23 cellular contexts compared by ENCODE assay signal in genomic region chrX:155052738-155053498, GRCh38. TPM values are rescaled to one million over a fixed set of nuclear protein-coding genes. Genes with fewer than 3 reads are reported as not detected.
DNase-seq lines count a peak whose midpoint lies in the region; ATAC-seq, FAIRE-seq and TF ChIP-seq lines count a peak whose summit lies in the region.
"Had no signal": no experiment of that assay in that cellular context is flagged by ENCODE, and none has a peak within 500 bp of the region (broad histone marks: within the 10 kb centered on the region; RNA-seq: fewer than 3 reads in every experiment).

No MANE protein-coding gene starts in this region.

- no peak for TF ChIP-seq RAD21 in liver (IDR thresholded peaks at IDR 0.05)
- TF ChIP-seq RAD21 in HepG2 (CRISPR knock-in tag; IDR thresholded peaks at IDR 0.05) = no peak

- no peaks in the 10 kb centered on the region for H3K9me3 Mint-ChIP-seq in WTC11
- H3K9me3 Mint-ChIP-seq: stimulated activated naive B cell treated with anti-CD40 and anti-IgM and Interleukin-4, amounts not matched to agents 10 μg/mL and 1 μg/mL and 100 μg/mL, for 72 hours had no signal

- ATAC-seq in HepG2 (no peak), WTC11 (no peak), left colon (peak; percentile 44)
- ATAC-seq: left cardiac atrium had no signal

- no peaks in the 10 kb centered on the region for H3K27me3 ChIP-seq in liver (ENCODE audit: control insufficient read depth in 4 of 4, insufficient read depth in 4 of 4, low read length in 3 of 4)
- no peaks in the 10 kb centered on the region for H3K27me3 ChIP-seq in HepG2 (ENCODE audit: control insufficient read depth in 1 of 2, insufficient read depth in 2 of 2, low read length in 2 of 2)
- no peaks in the 10 kb centered on the region for H3K27me3 ChIP-seq in vagina
- no peaks in the 10 kb centered on the region for H3K27me3 ChIP-seq in colonic mucosa
- H3K27me3 ChIP-seq: esophagus squamous epithelium, uterus had no signal

- CTCF ChIA-PET in HepG2 (lab: Yijun Ruan, JAX; ENCODE audit: low intra/inter-chr PET ratio, low total read pairs) = no interaction called here
- CTCF ChIA-PET in WTC11 (lab: Charles Lee) = no interaction called here

- H3K27ac ChIP-seq in liver (ENCODE audit: low read depth in 1 of 2, low read length in 2 of 2) = peak overlapping the region; percentile 37 to 75
- no peak overlapping the region for H3K27ac ChIP-seq in HepG2 (ENCODE audit: extremely low read length, insufficient read depth, low read length)
- no peak overlapping the region for H3K27ac ChIP-seq in vagina
- H3K27ac ChIP-seq in colonic mucosa = no peak overlapping the region
- H3K27ac ChIP-seq: esophagus squamous epithelium, HL-60, uterus, VCaP had no signal

- H3K36me3 ChIP-seq in liver (ENCODE audit: control insufficient read depth in 4 of 4, insufficient read depth in 3 of 4, low read depth in 1 of 4, low read length in 3 of 4) (peaks cover 0 to 2% (median 0%) of the 10 kb centered on the region in 4 donors), HepG2 (replicated peaks in 1 of 2; ENCODE audit: control insufficient read depth in 1 of 2, insufficient read depth in 2 of 2, low read length in 2 of 2) (peaks cover 2 to 3% of the 10 kb centered on the region in 2 experiments; a peak in 3 of 5 replicates), vagina (no peaks in the 10 kb centered on the region), colonic mucosa (no peaks in the 10 kb centered on the region)
- H3K36me3 ChIP-seq: HAP-1, uterus had no signal

- no TSS peak for BruUV-seq in HepG2 (replicated peaks; lab: Mats Ljungman, UMichigan)

- H3K79me2 ChIP-seq in HepG2 (ENCODE audit: insufficient read depth, low read length) = no peaks in the 10 kb centered on the region

- intact Hi-C loops in HepG2 (cut with micrococcal nuclease; ENCODE audit: unreplicated experiment) (no loop called here), left colon (cut with DNase I, micrococcal nuclease) (no loop called here), vagina (cut with DNase I) (loop anchor here (10.0 kb wide), 1 partner anchor 68 kb away; no protein-coding TSS in a partner anchor), colonic mucosa (cut with DNase I) (no loop called here)

- H2AFZ ChIP-seq in HepG2 (ENCODE audit: low read length) = no peak overlapping the region

- H3K27ac Mint-ChIP-seq in WTC11 = peak overlapping the region; percentile 45; the same call in 1 of the 2 replicates
- H3K27ac Mint-ChIP-seq: mesothelial cell of epicardium had no signal

- 36% methylated on average over 5 of the region's 5 CpGs for WGBS in liver
- WGBS in HepG2 (ENCODE audit: low lambda C conversion rate) = 97% methylated on average over 3 of the region's 5 CpGs

- TF ChIP-seq CTCF in liver (IDR thresholded peaks at IDR 0.05; ENCODE audit: low read depth, low read length, missing input control) (no peak), HepG2 (CRISPR knock-in tag; IDR thresholded peaks at IDR 0.05) (no peak), WTC11 (IDR thresholded peaks at IDR 0.05) (no peak), vagina (IDR thresholded peaks at IDR 0.05) (no peak), colonic mucosa (IDR thresholded peaks at IDR 0.05) (no peak)

- no peaks in the 10 kb centered on the region for H3K27me3 Mint-ChIP-seq in WTC11 (ENCODE audit: low read depth)
- H3K27me3 Mint-ChIP-seq: stimulated activated naive B cell treated with anti-CD40 and anti-IgM and Interleukin-4, amounts not matched to agents 10 μg/mL and 1 μg/mL and 100 μg/mL, for 72 hours had no signal

- H3K4me3 ChIP-seq in liver (ENCODE audit: low read depth in 1 of 3, low read length in 3 of 3) = no peak overlapping the region
- H3K4me3 ChIP-seq in HepG2 (replicated peaks in 1 of 3; ENCODE audit: insufficient read depth in 1 of 3, low read depth in 2 of 3, low read length in 3 of 3) = no peak overlapping the region
- no peak overlapping the region for H3K4me3 ChIP-seq in vagina
- no peak overlapping the region for H3K4me3 ChIP-seq in colonic mucosa
- H3K4me3 ChIP-seq: esophagus squamous epithelium, HAP-1, uterus had no signal

- TF ChIP-seq POLR2A in HepG2 (IDR thresholded peaks at IDR 0.05; ENCODE audit: insufficient read depth in 1 of 2, low read depth in 2 of 2, low read length in 2 of 2) = no peak
- no peak for TF ChIP-seq POLR2A in vagina (IDR thresholded peaks at IDR 0.05)

- H3K36me3 Mint-ChIP-seq in WTC11 = peaks cover 3% of the 10 kb centered on the region; the same call in 1 of the 2 replicates

- H3K4me2 ChIP-seq in HepG2 (ENCODE audit: low read depth, low read length) = no peak overlapping the region

- H3K9me3 ChIP-seq in liver (ENCODE audit: control insufficient read depth in 4 of 4, low read length in 3 of 4) (no peaks in the 10 kb centered on the region), HepG2 (ENCODE audit: low read length) (no peaks in the 10 kb centered on the region), vagina (no peaks in the 10 kb centered on the region), colonic mucosa (no peaks in the 10 kb centered on the region)
- H3K9me3 ChIP-seq: esophagus squamous epithelium, HAP-1, uterus had no signal

- in situ Hi-C loops in HepG2 (cut with HindIII; ENCODE audit: extremely low pct_ligation_motif_present, low pct_unique_long_range_greater_than_20kb) = loop anchor here (10.0 kb wide), 1 partner anchor 68 kb away; no protein-coding TSS in a partner anchor

- H3K4me1 ChIP-seq in liver (ENCODE audit: control insufficient read depth in 4 of 4, insufficient read depth in 4 of 4, low read length in 3 of 4) (peaks cover 2 to 33% (median 28%) of the 10 kb centered on the region in 4 donors), HepG2 (ENCODE audit: insufficient read depth, low read length) (peaks cover 12% of the 10 kb centered on the region), vagina (no peaks in the 10 kb centered on the region), colonic mucosa (no peaks in the 10 kb centered on the region)
- H3K4me1 ChIP-seq: uterus had no signal

- H3K4me3 Mint-ChIP-seq in WTC11 = no peak overlapping the region
- H3K4me3 Mint-ChIP-seq: mesothelial cell of epicardium; stimulated activated naive B cell treated with anti-CD40 and anti-IgM and Interleukin-4, amounts not matched to agents 10 μg/mL and 1 μg/mL and 100 μg/mL, for 72 hours had no signal

- FAIRE-seq in HepG2 (lab: Jason Lieb, UNC) = no peak
- FAIRE-seq: colon, GM12891 had no signal

- TF ChIP-seq EP300 in HepG2 (IDR thresholded peaks at IDR 0.05; ENCODE audit: low read depth in 2 of 2, low read length in 2 of 2) (no peak), HepG2 (CRISPR knock-in tag; IDR thresholded peaks at IDR 0.05; ENCODE audit: borderline replicate concordance) (no peak)

- H4K20me1 ChIP-seq in HepG2 (ENCODE audit: insufficient read depth, low read length) = no peaks in the 10 kb centered on the region

- DNase-seq in HepG2 (ENCODE audit: low spot score) (no peak), WTC11 (ENCODE audit: low spot score) (no peak), left colon (no peak), vagina (ENCODE audit: extremely low spot score in 2 of 2) (no peak), colonic mucosa (no peak), NCI-H524 treated with DMSO at 0.1 percent for 48 hours (lab: John Stamatoyannopoulos, UW) (no peak)
- DNase-seq: DND-41; esophagus squamous epithelium; left cardiac atrium; NCI-H1105; NCI-H2081; NCI-H446; posterior cingulate gyrus; SIG-M5; stimulated activated naive B cell treated with anti-CD40 and anti-IgM and Interleukin-4, amounts not matched to agents 10 μg/mL and 1 μg/mL and 100 μg/mL, for 72 hours; uterus had no signal

- POLR2A ChIA-PET in HepG2 (lab: Yijun Ruan, JAX) = no interaction called here
- POLR2A ChIA-PET in WTC11 (lab: Charles Lee) = no interaction called here

- peaks cover 8% of the 10 kb centered on the region for H3K4me1 Mint-ChIP-seq in WTC11
- H3K4me1 Mint-ChIP-seq: mesothelial cell of epicardium had no signal

- H3K9ac ChIP-seq in liver (ENCODE audit: low read depth in 1 of 2, low read length in 2 of 2) (no peak overlapping the region), HepG2 (ENCODE audit: insufficient read depth, low read depth, low read length) (no peak overlapping the region), colonic mucosa (ENCODE audit: low read depth in 2 of 2, low read length in 2 of 2) (no peak overlapping the region)

RNA-seq across cellular contexts. Expression of gene CMC4, which starts 18.0 kb away (rescaled TPM):
- 1 to 10 TPM; 4.2 to 4.9 TPM for total RNA-seq in liver
- polyA plus RNA-seq in liver = 10 to 100 TPM; 15.9 to 17.3 TPM
- total RNA-seq in HepG2 (2016; rRNA removed; fragmentation: Illumina TruSeq; extraction: Trizol) = 5.2 and 5.6 TPM in 2 replicates
- 29.5 and 32.5 TPM in 2 replicates for total RNA-seq in HepG2 (2016; cell fraction: cytosol; rRNA removed; fragmentation: Illumina TruSeq; extraction: Trizol; ENCODE audit: low read depth)
- 6.6 and 8.1 TPM in 2 replicates for total RNA-seq in HepG2 (2016; cell fraction: insoluble cytoplasmic fraction; rRNA removed; fragmentation: Illumina TruSeq; extraction: Trizol)
- 24.2 and 27.3 TPM in 2 replicates for total RNA-seq in HepG2 (2016; cell fraction: membrane; rRNA removed; fragmentation: Illumina TruSeq; extraction: Trizol)
- 0.65 and 1.8 TPM in 2 replicates for total RNA-seq in HepG2 (2016; cell fraction: nucleus; rRNA removed; fragmentation: Illumina TruSeq; extraction: Trizol)
- polyA plus RNA-seq in HepG2 (2011; rRNA removed) = 8.3 and 11.5 TPM in 2 replicates
- 8.2 and 9.2 TPM in 2 replicates for polyA plus RNA-seq in HepG2 (2011; cell fraction: cytosol; rRNA removed)
- 3.1 and 3.7 TPM in 2 replicates for polyA plus RNA-seq in HepG2 (2011; cell fraction: nucleus; rRNA removed)
- 4.6 and 7.2 TPM in 2 replicates for polyA plus RNA-seq in HepG2 (2012)
- 50.8 and 53.0 TPM in 2 replicates for polyA plus RNA-seq in HepG2 (2016; cell fraction: cytosol; fragmentation: Illumina TruSeq; extraction: Trizol; ENCODE audit: low read depth)
- polyA plus RNA-seq in HepG2 (2016; cell fraction: insoluble cytoplasmic fraction; fragmentation: Illumina TruSeq; extraction: Trizol; ENCODE audit: low read depth) = 8.5 and 8.8 TPM in 2 replicates
- 28.6 and 29.4 TPM in 2 replicates for polyA plus RNA-seq in HepG2 (2016; cell fraction: membrane; fragmentation: Illumina TruSeq; extraction: Trizol; ENCODE audit: low read depth)
- polyA plus RNA-seq in HepG2 (2016; cell fraction: nucleus; fragmentation: Illumina TruSeq; extraction: Trizol; ENCODE audit: insufficient read depth, low read depth) = 3.8 and 5.8 TPM in 2 replicates
- 2.0 and 3.7 TPM in 2 replicates for polyA minus RNA-seq in HepG2 (2011; rRNA and poly(A)+ RNA removed; ENCODE audit: low replicate concordance)
- polyA minus RNA-seq in HepG2 (2011; cell fraction: cytosol; rRNA and poly(A)+ RNA removed) = 0.88 TPM in 1 of 2 replicates, not detected in the other
- polyA minus RNA-seq in HepG2 (2011; cell fraction: nucleus; rRNA and poly(A)+ RNA removed) = 4.0 and 4.2 TPM in 2 replicates
- 3.0 to 6.4 TPM (median 5.9 TPM) in 3 replicates for total RNA-seq in WTC11 (2021)
- 1 to 10 TPM; 3.5 to 4.0 TPM for total RNA-seq in left colon
- 21.9 TPM for total RNA-seq in vagina
- 1 to 10 TPM; 5.6 to 6.6 TPM for total RNA-seq in colonic mucosa

RNA-seq across cellular contexts. Expression of gene MTCP1, which starts 18.0 kb away (rescaled TPM):
- 1 to 10 TPM; 2.2 to 2.8 TPM for total RNA-seq in liver
- 1 to 10 TPM; 7.7 to 10.0 TPM for polyA plus RNA-seq in liver
- total RNA-seq in HepG2 (2016; rRNA removed; fragmentation: Illumina TruSeq; extraction: Trizol) = 13.6 and 18.9 TPM in 2 replicates
- total RNA-seq in HepG2 (2016; cell fraction: cytosol; rRNA removed; fragmentation: Illumina TruSeq; extraction: Trizol; ENCODE audit: low read depth) = 67.8 and 80.6 TPM in 2 replicates
- 11.6 and 13.5 TPM in 2 replicates for total RNA-seq in HepG2 (2016; cell fraction: insoluble cytoplasmic fraction; rRNA removed; fragmentation: Illumina TruSeq; extraction: Trizol)
- 41.3 and 48.8 TPM in 2 replicates for total RNA-seq in HepG2 (2016; cell fraction: membrane; rRNA removed; fragmentation: Illumina TruSeq; extraction: Trizol)
- total RNA-seq in HepG2 (2016; cell fraction: nucleus; rRNA removed; fragmentation: Illumina TruSeq; extraction: Trizol) = 6.7 and 10.8 TPM in 2 replicates
- polyA plus RNA-seq in HepG2 (2011; rRNA removed) = 5.1 and 6.1 TPM in 2 replicates
- polyA plus RNA-seq in HepG2 (2011; cell fraction: cytosol; rRNA removed) = 1.6 and 2.4 TPM in 2 replicates
- polyA plus RNA-seq in HepG2 (2011; cell fraction: nucleus; rRNA removed) = 17.7 and 18.0 TPM in 2 replicates
- polyA plus RNA-seq in HepG2 (2012) = 14.6 and 21.5 TPM in 2 replicates
- 56.1 and 69.9 TPM in 2 replicates for polyA plus RNA-seq in HepG2 (2016; cell fraction: cytosol; fragmentation: Illumina TruSeq; extraction: Trizol; ENCODE audit: low read depth)
- polyA plus RNA-seq in HepG2 (2016; cell fraction: insoluble cytoplasmic fraction; fragmentation: Illumina TruSeq; extraction: Trizol; ENCODE audit: low read depth) = 10.2 and 11.2 TPM in 2 replicates
- polyA plus RNA-seq in HepG2 (2016; cell fraction: membrane; fragmentation: Illumina TruSeq; extraction: Trizol; ENCODE audit: low read depth) = 34.3 and 42.3 TPM in 2 replicates
- 11.8 and 19.6 TPM in 2 replicates for polyA plus RNA-seq in HepG2 (2016; cell fraction: nucleus; fragmentation: Illumina TruSeq; extraction: Trizol; ENCODE audit: insufficient read depth, low read depth)
- polyA minus RNA-seq in HepG2 (2011; rRNA and poly(A)+ RNA removed; ENCODE audit: low replicate concordance) = 4.2 and 6.5 TPM in 2 replicates
- 2.0 and 3.7 TPM in 2 replicates for polyA minus RNA-seq in HepG2 (2011; cell fraction: cytosol; rRNA and poly(A)+ RNA removed)
- polyA minus RNA-seq in HepG2 (2011; cell fraction: nucleus; rRNA and poly(A)+ RNA removed) = 6.1 and 8.7 TPM in 2 replicates
- 8.6 to 12.8 TPM (median 10.1 TPM) in 3 replicates for total RNA-seq in WTC11 (2021)
- total RNA-seq in left colon = 10 to 100 TPM; 11.9 to 13.9 TPM
- total RNA-seq in vagina = 6.9 TPM
- total RNA-seq in colonic mucosa = 10 to 100 TPM; 12.2 to 15.3 TPM

RNA-seq across cellular contexts. Expression of gene BRCC3, which starts 18.4 kb away (rescaled TPM):
- total RNA-seq in liver = 10 to 100 TPM in 1 of 2 donors, 1 to 10 TPM in 1; 7.8 to 10.9 TPM
- 10 to 100 TPM in 1 of 2 donors, 1 to 10 TPM in 1; 9.3 to 12.2 TPM for polyA plus RNA-seq in liver
- total RNA-seq in HepG2 (2016; rRNA removed; fragmentation: Illumina TruSeq; extraction: Trizol) = 24.3 and 44.2 TPM in 2 replicates
- total RNA-seq in HepG2 (2016; cell fraction: cytosol; rRNA removed; fragmentation: Illumina TruSeq; extraction: Trizol; ENCODE audit: low read depth) = 2.4 and 3.1 TPM in 2 replicates
- 25.6 and 47.6 TPM in 2 replicates for total RNA-seq in HepG2 (2016; cell fraction: insoluble cytoplasmic fraction; rRNA removed; fragmentation: Illumina TruSeq; extraction: Trizol)
- 13.5 and 13.7 TPM in 2 replicates for total RNA-seq in HepG2 (2016; cell fraction: membrane; rRNA removed; fragmentation: Illumina TruSeq; extraction: Trizol)
- total RNA-seq in HepG2 (2016; cell fraction: nucleus; rRNA removed; fragmentation: Illumina TruSeq; extraction: Trizol) = 12.9 and 17.1 TPM in 2 replicates
- 16.1 and 19.8 TPM in 2 replicates for polyA plus RNA-seq in HepG2 (2011; rRNA removed)
- polyA plus RNA-seq in HepG2 (2011; cell fraction: cytosol; rRNA removed) = 11.8 and 16.5 TPM in 2 replicates
- polyA plus RNA-seq in HepG2 (2011; cell fraction: nucleus; rRNA removed) = 5.8 and 6.0 TPM in 2 replicates
- polyA plus RNA-seq in HepG2 (2012) = 14.4 and 18.3 TPM in 2 replicates
- polyA plus RNA-seq in HepG2 (2016; cell fraction: cytosol; fragmentation: Illumina TruSeq; extraction: Trizol; ENCODE audit: low read depth) = 2.5 and 2.8 TPM in 2 replicates
- 57.9 and 58.3 TPM in 2 replicates for polyA plus RNA-seq in HepG2 (2016; cell fraction: insoluble cytoplasmic fraction; fragmentation: Illumina TruSeq; extraction: Trizol; ENCODE audit: low read depth)
- 8.6 and 9.5 TPM in 2 replicates for polyA plus RNA-seq in HepG2 (2016; cell fraction: membrane; fragmentation: Illumina TruSeq; extraction: Trizol; ENCODE audit: low read depth)
- polyA plus RNA-seq in HepG2 (2016; cell fraction: nucleus; fragmentation: Illumina TruSeq; extraction: Trizol; ENCODE audit: insufficient read depth, low read depth) = 22.5 and 24.9 TPM in 2 replicates
- polyA minus RNA-seq in HepG2 (2011; rRNA and poly(A)+ RNA removed; ENCODE audit: low replicate concordance) = 9.4 and 25.7 TPM in 2 replicates
- 16.2 and 17.1 TPM in 2 replicates for polyA minus RNA-seq in HepG2 (2011; cell fraction: cytosol; rRNA and poly(A)+ RNA removed)
- polyA minus RNA-seq in HepG2 (2011; cell fraction: nucleus; rRNA and poly(A)+ RNA removed) = 15.1 and 18.4 TPM in 2 replicates
- total RNA-seq in WTC11 (2021) = 18.5 to 19.6 TPM (median 19.4 TPM) in 3 replicates
- total RNA-seq in left colon = 10 to 100 TPM; 37.9 to 42.0 TPM
- total RNA-seq in vagina = 11.5 TPM
- 10 to 100 TPM; 45.6 to 45.9 TPM for total RNA-seq in colonic mucosa

RNA-seq across cellular contexts. Expression of gene FUNDC2, which starts 26.3 kb away (rescaled TPM):
- 10 to 100 TPM; 19.4 to 23.3 TPM for total RNA-seq in liver
- polyA plus RNA-seq in liver = 10 to 100 TPM; 58.3 to 79.8 TPM
- 65.3 and 81.6 TPM in 2 replicates for total RNA-seq in HepG2 (2016; rRNA removed; fragmentation: Illumina TruSeq; extraction: Trizol)
- total RNA-seq in HepG2 (2016; cell fraction: cytosol; rRNA removed; fragmentation: Illumina TruSeq; extraction: Trizol; ENCODE audit: low read depth) = 48.9 and 60.1 TPM in 2 replicates
- 66.6 and 82.1 TPM in 2 replicates for total RNA-seq in HepG2 (2016; cell fraction: insoluble cytoplasmic fraction; rRNA removed; fragmentation: Illumina TruSeq; extraction: Trizol)
- total RNA-seq in HepG2 (2016; cell fraction: membrane; rRNA removed; fragmentation: Illumina TruSeq; extraction: Trizol) = 83.8 and 87.5 TPM in 2 replicates
- 23.8 and 26.8 TPM in 2 replicates for total RNA-seq in HepG2 (2016; cell fraction: nucleus; rRNA removed; fragmentation: Illumina TruSeq; extraction: Trizol)
- polyA plus RNA-seq in HepG2 (2011; rRNA removed) = 92.9 and 109 TPM in 2 replicates
- polyA plus RNA-seq in HepG2 (2011; cell fraction: cytosol; rRNA removed) = 68.4 and 100 TPM in 2 replicates
- 24.9 and 29.2 TPM in 2 replicates for polyA plus RNA-seq in HepG2 (2011; cell fraction: nucleus; rRNA removed)
- polyA plus RNA-seq in HepG2 (2012) = 88.7 and 108 TPM in 2 replicates
- 64.9 and 80.1 TPM in 2 replicates for polyA plus RNA-seq in HepG2 (2016; cell fraction: cytosol; fragmentation: Illumina TruSeq; extraction: Trizol; ENCODE audit: low read depth)
- polyA plus RNA-seq in HepG2 (2016; cell fraction: insoluble cytoplasmic fraction; fragmentation: Illumina TruSeq; extraction: Trizol; ENCODE audit: low read depth) = 77.6 and 82.3 TPM in 2 replicates
- 81.0 and 84.5 TPM in 2 replicates for polyA plus RNA-seq in HepG2 (2016; cell fraction: membrane; fragmentation: Illumina TruSeq; extraction: Trizol; ENCODE audit: low read depth)
- 43.9 and 46.2 TPM in 2 replicates for polyA plus RNA-seq in HepG2 (2016; cell fraction: nucleus; fragmentation: Illumina TruSeq; extraction: Trizol; ENCODE audit: insufficient read depth, low read depth)
- 35.6 and 56.8 TPM in 2 replicates for polyA minus RNA-seq in HepG2 (2011; rRNA and poly(A)+ RNA removed; ENCODE audit: low replicate concordance)
- polyA minus RNA-seq in HepG2 (2011; cell fraction: cytosol; rRNA and poly(A)+ RNA removed) = 13.1 and 17.3 TPM in 2 replicates
- polyA minus RNA-seq in HepG2 (2011; cell fraction: nucleus; rRNA and poly(A)+ RNA removed) = 18.0 and 23.9 TPM in 2 replicates
- 60.7 to 79.5 TPM (median 73.8 TPM) in 3 replicates for total RNA-seq in WTC11 (2021)
- 10 to 100 TPM; 41.1 to 53.9 TPM for total RNA-seq in left colon
- 53.5 TPM for total RNA-seq in vagina
- total RNA-seq in colonic mucosa = 10 to 100 TPM; 54.7 to 57.2 TPM

RNA-seq across cellular contexts. Expression of gene F8, which starts 30.4 kb away (rescaled TPM):
- 10 to 100 TPM in 1 of 2 donors, 1 to 10 TPM in 1; 8.0 to 22.3 TPM for total RNA-seq in liver
- 10 to 100 TPM; 11.1 to 16.5 TPM for polyA plus RNA-seq in liver
- 0.21 and 0.29 TPM in 2 replicates for total RNA-seq in HepG2 (2016; rRNA removed; fragmentation: Illumina TruSeq; extraction: Trizol)
- 0.10 TPM in 1 of 2 replicates, not detected in the other for total RNA-seq in HepG2 (2016; cell fraction: cytosol; rRNA removed; fragmentation: Illumina TruSeq; extraction: Trizol; ENCODE audit: low read depth)
- 0.13 and 0.76 TPM in 2 replicates for total RNA-seq in HepG2 (2016; cell fraction: insoluble cytoplasmic fraction; rRNA removed; fragmentation: Illumina TruSeq; extraction: Trizol)
- total RNA-seq in HepG2 (2016; cell fraction: membrane; rRNA removed; fragmentation: Illumina TruSeq; extraction: Trizol) = 0.34 and 0.40 TPM in 2 replicates
- 0.43 and 0.47 TPM in 2 replicates for total RNA-seq in HepG2 (2016; cell fraction: nucleus; rRNA removed; fragmentation: Illumina TruSeq; extraction: Trizol)
- 0.37 and 0.61 TPM in 2 replicates for polyA plus RNA-seq in HepG2 (2011; rRNA removed)
- polyA plus RNA-seq in HepG2 (2011; cell fraction: cytosol; rRNA removed) = 0.27 and 0.32 TPM in 2 replicates
- polyA plus RNA-seq in HepG2 (2011; cell fraction: nucleus; rRNA removed) = 0.19 and 0.23 TPM in 2 replicates
- 0.15 and 0.30 TPM in 2 replicates for polyA plus RNA-seq in HepG2 (2012)
- 0.12 and 0.15 TPM in 2 replicates for polyA plus RNA-seq in HepG2 (2016; cell fraction: cytosol; fragmentation: Illumina TruSeq; extraction: Trizol; ENCODE audit: low read depth)
- polyA plus RNA-seq in HepG2 (2016; cell fraction: insoluble cytoplasmic fraction; fragmentation: Illumina TruSeq; extraction: Trizol; ENCODE audit: low read depth) = 0.32 and 0.61 TPM in 2 replicates
- 0.24 and 0.27 TPM in 2 replicates for polyA plus RNA-seq in HepG2 (2016; cell fraction: membrane; fragmentation: Illumina TruSeq; extraction: Trizol; ENCODE audit: low read depth)
- 0.17 and 0.18 TPM in 2 replicates for polyA plus RNA-seq in HepG2 (2016; cell fraction: nucleus; fragmentation: Illumina TruSeq; extraction: Trizol; ENCODE audit: insufficient read depth, low read depth)
- 0.72 and 2.8 TPM in 2 replicates for polyA minus RNA-seq in HepG2 (2011; rRNA and poly(A)+ RNA removed; ENCODE audit: low replicate concordance)
- 0.49 TPM in 1 of 2 replicates, not detected in the other for polyA minus RNA-seq in HepG2 (2011; cell fraction: cytosol; rRNA and poly(A)+ RNA removed)
- 0.52 and 0.75 TPM in 2 replicates for polyA minus RNA-seq in HepG2 (2011; cell fraction: nucleus; rRNA and poly(A)+ RNA removed)
- total RNA-seq in WTC11 (2021) = 1.6 to 2.6 TPM (median 2.2 TPM) in 3 replicates
- 1 to 10 TPM; 2.1 to 4.5 TPM for total RNA-seq in left colon
- total RNA-seq in vagina = 5.4 TPM
- 1 to 10 TPM; 2.3 to 3.5 TPM for total RNA-seq in colonic mucosa

Comparison
In these comparisons a context has a peak if more than half of its experiments do, and no peak if none do; other contexts are left out.
1. H3K27ac ChIP-seq: peak in liver (2 of 2); none in HepG2 (single experiment), vagina (single experiment) and colonic mucosa (single experiment).